In the genomic region with DNA sequence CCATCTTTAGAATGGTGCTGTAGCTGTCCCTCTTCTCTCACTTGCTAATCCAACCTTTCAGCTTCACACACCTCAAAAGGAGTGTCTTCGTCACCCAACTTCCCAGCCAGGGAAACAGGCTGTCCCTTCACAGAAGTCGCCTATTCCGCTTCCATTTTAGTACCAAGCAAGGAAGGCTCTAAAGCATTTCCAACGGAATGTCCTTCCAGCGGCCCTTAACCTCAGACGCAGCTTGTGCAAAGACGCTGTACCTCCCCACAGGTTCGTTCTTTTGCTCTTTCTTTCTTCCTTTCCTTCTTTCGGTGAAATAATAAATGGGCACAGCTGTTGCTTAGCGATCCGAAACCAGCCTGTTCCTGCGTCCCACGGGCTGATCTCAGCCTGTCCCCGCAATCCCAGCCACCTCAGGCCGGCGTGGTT, we compare ENCODE assay signal across 11 cellular contexts. TPM values are rescaled to one million over a fixed set of nuclear protein-coding genes. Genes with fewer than 3 reads are reported as not detected.
DNase-seq lines count a peak whose midpoint lies in the region; ATAC-seq, FAIRE-seq and TF ChIP-seq lines count a peak whose summit lies in the region.
"Had no signal": no experiment of that assay in that cellular context is flagged by ENCODE, and none has a peak within 500 bp of the region (broad histone marks: within the 10 kb centered on the region; RNA-seq: fewer than 3 reads in every experiment).

No MANE protein-coding gene starts in this region.

- H3K4me3 ChIP-seq in NT2/D1 (ENCODE audit: insufficient read length, low read depth), result peak overlapping the region; percentile 29
- peak overlapping the region; percentile 28 for H3K4me3 ChIP-seq in iPS-11a (ENCODE audit: low read depth, low read length)
- H3K4me3 ChIP-seq in stomach, result peak overlapping the region; percentile 17 to 27 (median 24)
- H3K4me3 ChIP-seq: HAP-1 had no signal

- intact Hi-C loops in stomach (cut with DNase I; ENCODE audit: low total_unique reads), result loop anchor here (10.0 kb wide), 1 partner anchor 1443 kb away; no protein-coding TSS in a partner anchor

- 2 to 5% (median 4%) methylated on average over 16 of the region's 16 CpGs for WGBS in stomach, 5 donors

- DNase-seq in NCI-H2029 (lab: John Stamatoyannopoulos, UW) (peak; percentile 22), NCI-H2029 treated with DMSO at 0.1 percent for 48 hours (lab: John Stamatoyannopoulos, UW) (no peak), NT2/D1 (ENCODE audit: low read depth, low spot score) (no peak), stomach (no peak), HTR-8/SVneo (ENCODE audit: insufficient read length, low spot score) (no peak)
- DNase-seq: NCI-H510A, SIG-M5 had no signal

- TF ChIP-seq EP300 in stomach (IDR thresholded peaks at IDR 0.05), result no peak

- no peak for TF ChIP-seq CTCF in stomach (IDR thresholded peaks at IDR 0.05)

- FAIRE-seq in HTR-8/SVneo (lab: Jason Lieb, UNC), result no peak

- H3K27me3 ChIP-seq in NT2/D1 (ENCODE audit: insufficient read depth, insufficient read length) (peaks cover 51% of the 10 kb centered on the region), stomach (peaks cover 4 to 79% (median 28%) of the 10 kb centered on the region in 3 donors)

- H3K4me1 ChIP-seq in NT2/D1 (ENCODE audit: insufficient read depth, insufficient read length) (peaks cover 3% of the 10 kb centered on the region), stomach (peaks cover 0 to 25% (median 11%) of the 10 kb centered on the region in 4 donors)
- H3K4me1 ChIP-seq: HAP-1 had no signal

- H3K27ac ChIP-seq in stomach, result no peak overlapping the region

- ATAC-seq in GM18511 (IDR thresholded peaks at IDR 0.05; ENCODE audit: unreplicated experiment) (no peak), GM19328 (IDR thresholded peaks at IDR 0.05; ENCODE audit: unreplicated experiment) (no peak)

- no peak for TF ChIP-seq POLR2A in stomach (IDR thresholded peaks at IDR 0.05)

- no peaks in the 10 kb centered on the region for H3K9me3 ChIP-seq in NT2/D1 (ENCODE audit: insufficient read depth, low read length)
- no peaks in the 10 kb centered on the region for H3K9me3 ChIP-seq in stomach
- H3K9me3 ChIP-seq: HAP-1 had no signal

- no peak overlapping the region for H3K9ac ChIP-seq in NT2/D1 (ENCODE audit: insufficient read length, low read depth)

- no peaks in the 10 kb centered on the region for H3K36me3 ChIP-seq in NT2/D1 (ENCODE audit: insufficient read depth, insufficient read length, low read length)
- no peaks in the 10 kb centered on the region for H3K36me3 ChIP-seq in stomach
- H3K36me3 ChIP-seq: HAP-1 had no signal

RNA-seq across cellular contexts. Expression of gene PTPRT, which starts 1.5 kb away (rescaled TPM):
- 10 to 100 TPM in 1 of 5 donors, 1 to 10 TPM in 2, not detected in 2; 1.3 to 11.6 (median 4.0) TPM for total RNA-seq in stomach
- polyA plus RNA-seq in stomach, result 1 to 10 TPM in 1 of 3 donors, under 1 TPM in 2; 0.05 to 2.1 (median 0.37) TPM
